In the genomic region with DNA sequence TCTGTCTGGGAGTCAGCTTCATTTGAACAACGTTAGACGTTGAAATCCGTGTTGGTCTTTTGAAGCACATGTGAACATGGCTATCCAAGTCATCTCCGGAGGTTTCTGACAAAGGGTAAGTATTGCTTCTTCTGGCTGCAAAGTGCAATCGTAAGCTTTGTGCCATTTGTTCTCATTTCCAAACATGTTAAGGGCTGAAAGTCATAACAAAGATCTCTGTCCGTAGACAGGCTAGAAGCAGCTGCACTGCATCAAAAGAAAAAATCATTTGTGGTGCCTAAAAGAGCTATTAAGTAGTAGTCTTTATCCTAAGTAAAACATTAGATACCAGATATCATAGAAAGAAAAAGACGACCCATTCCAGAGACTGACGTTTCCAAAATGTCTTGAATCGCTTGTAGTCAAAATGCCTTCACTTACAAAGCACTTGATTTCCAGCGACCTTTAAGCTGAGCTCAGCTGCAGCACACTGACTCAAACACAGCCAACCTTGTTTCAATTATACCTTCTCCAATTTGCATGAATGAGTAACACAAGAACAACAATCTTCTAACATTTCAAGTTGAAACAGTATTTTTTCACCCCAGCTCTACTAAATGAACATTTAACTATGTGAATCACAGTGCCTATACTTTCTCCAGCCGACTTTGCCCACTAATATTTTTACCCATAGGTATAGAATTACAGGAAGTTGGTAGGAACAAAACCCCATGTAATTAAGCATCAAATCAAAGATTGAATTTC, we compare ENCODE assay signal across 12 cellular contexts.
DNase-seq lines count a peak whose midpoint lies in the region; ATAC-seq and TF ChIP-seq lines count a peak whose summit lies in the region.
"Had no signal": no experiment of that assay in that cellular context is flagged by ENCODE, and none has a peak within 500 bp of the region (broad histone marks: within the 10 kb centered on the region; RNA-seq: fewer than 3 reads in every experiment).

No MANE protein-coding gene starts in this region.

- ATAC-seq in GM18867 (IDR thresholded peaks at IDR 0.05; ENCODE audit: unreplicated experiment) (no peak), GM21619 (IDR thresholded peaks at IDR 0.05; ENCODE audit: unreplicated experiment) (no peak), GM19397 (IDR thresholded peaks at IDR 0.05; ENCODE audit: unreplicated experiment) (no peak), GM21381 (IDR thresholded peaks at IDR 0.05; ENCODE audit: unreplicated experiment) (no peak)
- ATAC-seq: HepG2 had no signal

- DNase-seq in GM04504 (ENCODE audit: low read depth) (peak; percentile 50), SK-MEL-5 (ENCODE audit: low read depth, low spot score) (peak; percentile 56), fibroblast of the aortic adventitia (ENCODE audit: low read depth) (peak; percentile 81), sigmoid colon (no peak)
- DNase-seq: GDM1, NCI-H2107 had no signal

- peak overlapping the region in 3 of 4 donors; percentile 44 to 59 (median 55) for H3K27ac ChIP-seq in sigmoid colon
- H3K27ac ChIP-seq: neutrophil had no signal

- TF ChIP-seq POLR2A in sigmoid colon (IDR thresholded peaks at IDR 0.05), result no peak

- WGBS in sigmoid colon, 2 donors, result 76 to 85% methylated on average over 11 of the region's 11 CpGs

- intact Hi-C loops in sigmoid colon (cut with DNase I), result loop anchor here (5.0 to 10.0 kb wide), 2 partner anchors 75 to 272 kb away; partner anchors contain the start of gene NEDD4

- peak overlapping the region; percentile 53 for H3K4me3 ChIP-seq in fibroblast of the aortic adventitia (ENCODE audit: low read depth, low read length)
- H3K4me3 ChIP-seq in sigmoid colon, result peak overlapping the region in 3 of 4 donors; percentile 11 to 29 (median 18)

- no peak for TF ChIP-seq EP300 in sigmoid colon (IDR thresholded peaks at IDR 0.05)

- no peak for TF ChIP-seq CTCF in fibroblast of the aortic adventitia (IDR thresholded peaks at IDR 0.05; ENCODE audit: insufficient read depth, low read length)
- no peak for TF ChIP-seq CTCF in sigmoid colon (IDR thresholded peaks at IDR 0.05)

- in situ Hi-C loops in SK-MEL-5 (cut with HindIII; ENCODE audit: low pct_unique_long_range_greater_than_20kb, low sequenced_read_pairs), result no loop called here

- no peaks in the 10 kb centered on the region for H3K27me3 ChIP-seq in sigmoid colon
- H3K27me3 ChIP-seq: neutrophil had no signal

- peaks cover 0 to 30% (median 23%) of the 10 kb centered on the region in 4 donors for H3K4me1 ChIP-seq in sigmoid colon

- H3K36me3 ChIP-seq in sigmoid colon, result no peaks in the 10 kb centered on the region

- H3K9me3 ChIP-seq in sigmoid colon, result no peaks in the 10 kb centered on the region
- H3K9me3 ChIP-seq: neutrophil had no signal
